In the genomic region with DNA sequence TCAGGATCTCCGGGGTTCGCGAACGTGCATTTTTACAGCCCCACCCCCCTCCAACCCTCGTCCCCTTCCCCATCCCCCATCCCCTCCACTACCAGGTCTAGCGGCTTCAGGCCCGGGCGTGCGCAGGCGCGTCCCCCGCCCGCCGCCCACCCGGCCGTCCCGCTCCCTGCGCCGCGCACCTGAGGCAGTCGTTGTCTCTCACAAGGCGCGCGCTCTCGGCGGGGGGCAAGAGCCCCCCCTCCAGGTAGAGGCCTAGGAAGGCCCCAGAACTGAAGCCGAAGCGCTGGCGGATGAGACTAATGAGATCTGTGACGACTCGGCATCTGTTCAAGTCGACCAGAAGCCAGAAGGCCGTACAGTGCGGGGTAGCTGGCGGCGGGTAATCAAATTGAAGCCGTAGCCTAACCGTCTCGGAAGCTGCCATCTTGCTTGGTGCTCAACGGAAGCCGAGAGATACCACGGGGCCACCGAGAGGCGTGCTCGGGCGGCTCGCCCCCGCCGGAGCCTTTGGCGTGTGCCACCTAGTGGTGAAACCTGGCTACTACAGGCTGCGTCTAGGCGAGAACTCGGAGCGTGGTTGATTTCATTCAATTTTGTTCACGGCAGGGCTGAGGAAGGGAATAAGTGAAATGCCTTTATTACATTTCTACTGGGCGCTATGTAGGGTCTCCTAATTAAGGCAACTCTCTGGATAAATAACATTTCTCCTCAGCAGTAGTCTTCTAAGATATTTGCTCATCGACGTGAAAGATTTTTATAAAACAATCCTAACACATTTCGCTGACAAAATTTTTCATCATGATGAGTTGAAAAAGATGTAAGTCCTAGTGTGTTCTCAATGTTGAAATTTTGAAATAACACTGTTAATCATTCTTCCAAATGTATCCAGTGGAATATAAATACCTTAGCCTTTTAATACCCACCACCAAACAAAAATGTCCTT, we compare ENCODE assay signal across 8 cellular contexts. TPM values are rescaled to one million over a fixed set of nuclear protein-coding genes. Genes with fewer than 3 reads are reported as not detected.
A peak's percentile ranks its signal among the peaks of the same experiment; 100 is the strongest.
DNase-seq lines count a peak whose midpoint lies in the region; ATAC-seq and TF ChIP-seq lines count a peak whose summit lies in the region.

A gene with protein sequence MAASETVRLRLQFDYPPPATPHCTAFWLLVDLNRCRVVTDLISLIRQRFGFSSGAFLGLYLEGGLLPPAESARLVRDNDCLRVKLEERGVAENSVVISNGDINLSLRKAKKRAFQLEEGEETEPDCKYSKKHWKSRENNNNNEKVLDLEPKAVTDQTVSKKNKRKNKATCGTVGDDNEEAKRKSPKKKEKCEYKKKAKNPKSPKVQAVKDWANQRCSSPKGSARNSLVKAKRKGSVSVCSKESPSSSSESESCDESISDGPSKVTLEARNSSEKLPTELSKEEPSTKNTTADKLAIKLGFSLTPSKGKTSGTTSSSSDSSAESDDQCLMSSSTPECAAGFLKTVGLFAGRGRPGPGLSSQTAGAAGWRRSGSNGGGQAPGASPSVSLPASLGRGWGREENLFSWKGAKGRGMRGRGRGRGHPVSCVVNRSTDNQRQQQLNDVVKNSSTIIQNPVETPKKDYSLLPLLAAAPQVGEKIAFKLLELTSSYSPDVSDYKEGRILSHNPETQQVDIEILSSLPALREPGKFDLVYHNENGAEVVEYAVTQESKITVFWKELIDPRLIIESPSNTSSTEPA (minus strand): TSS at position 455 of the 943 bp plus-strand sequence. CDS start 31 bp downstream, at position 424.

- ATAC-seq in HG03439 (IDR thresholded peaks at IDR 0.05; ENCODE audit: unreplicated experiment) (peak; percentile 96), left colon (peak; percentile 96)

- TF ChIP-seq POLR2A in GM19193 (IDR thresholded peaks at IDR 0.05; ENCODE audit: extremely low read depth, insufficient read depth, insufficient read length): peak; percentile 86

- POLR2A ChIA-PET in BJ (lab: Charles Lee): no interaction called here

- peak; percentile 35 for DNase-seq in BJ (ENCODE audit: low read depth)
- DNase-seq in NCI-H510A (lab: John Stamatoyannopoulos, UW): peak; percentile 94
- DNase-seq in activated CD4-positive, alpha-beta T cell treated with anti-CD3 and anti-CD28 coated beads for 24 hours (ENCODE audit: low read depth in 2 of 2): peak; percentile 92 to 93
- peak; percentile 95 for DNase-seq in choroid plexus epithelial cell (ENCODE audit: low read depth)
- peak; percentile 89 to 95 for DNase-seq in left colon
- DNase-seq in stimulated activated CD4-positive, alpha-beta T cell treated with anti-CD3 and anti-CD28 coated beads, Interleukin-1b, Interleukin-23, amount 100 ng/mL, for 48 hours: peak; percentile 93

- CTCF ChIA-PET in BJ (lab: Yijun Ruan, JAX): interaction anchor here (0.6 to 1.6 kb wide), 6 partner anchors 8 to 141 kb away, joined by 3 to 5 read pairs (median 4); a partner anchor contains a TSS

- intact Hi-C loops in left colon (cut with DNase I, micrococcal nuclease): no loop called here

- no peaks in the 10 kb centered on the region for H3K27me3 ChIP-seq in BJ (ENCODE audit: control insufficient read depth, insufficient read depth, low read length)

- H3K4me3 ChIP-seq in BJ (ENCODE audit: low read depth, low read length): peak within 1 kb of the TSS; percentile 93
- peak within 1 kb of the TSS; percentile 87 for H3K4me3 ChIP-seq in choroid plexus epithelial cell (ENCODE audit: low read depth, low read length)

- H3K36me3 ChIP-seq in BJ (ENCODE audit: control insufficient read depth, insufficient read depth, low read length): no peaks in the 10 kb centered on the region

- peak; percentile 100 for TF ChIP-seq CTCF in BJ (IDR thresholded peaks at IDR 0.05; ENCODE audit: insufficient read depth, low read depth, low read length)
- TF ChIP-seq CTCF in choroid plexus epithelial cell (conservative IDR thresholded peaks at IDR 0.05; ENCODE audit: low read depth, low read length): peak; percentile 97

RNA-seq across cellular contexts. Expression of the gene that starts here (rescaled TPM):
- 2.8 and 5.1 TPM in 2 replicates for polyA plus RNA-seq in BJ (2011; rRNA removed)
- 3.5 and 3.9 TPM in 2 replicates for polyA minus RNA-seq in BJ (2011; rRNA and poly(A)+ RNA removed)
- 10 to 100 TPM; 11.6 to 12.5 TPM for total RNA-seq in left colon

Comparison
In these comparisons a context has a peak if more than half of its experiments do, and no peak if none do; other contexts are left out.
1. Peak in every context shown above with its lines: DNase-seq, ATAC-seq and H3K4me3 ChIP-seq.
2. DNase-seq: peak in every context shown above with its lines; median percentile 95 in choroid plexus epithelial cell; 94 in NCI-H510A; 93 in stimulated activated CD4-positive, alpha-beta T cell treated with anti-CD3 and anti-CD28 coated beads, Interleukin-1b, Interleukin-23, amount 100 ng/mL, for 48 hours; 92 in activated CD4-positive, alpha-beta T cell treated with anti-CD3 and anti-CD28 coated beads for 24 hours; 92 in left colon; 35 in BJ.